Comparison of ENCODE assay signal across 8 cellular contexts in the genomic region with DNA sequence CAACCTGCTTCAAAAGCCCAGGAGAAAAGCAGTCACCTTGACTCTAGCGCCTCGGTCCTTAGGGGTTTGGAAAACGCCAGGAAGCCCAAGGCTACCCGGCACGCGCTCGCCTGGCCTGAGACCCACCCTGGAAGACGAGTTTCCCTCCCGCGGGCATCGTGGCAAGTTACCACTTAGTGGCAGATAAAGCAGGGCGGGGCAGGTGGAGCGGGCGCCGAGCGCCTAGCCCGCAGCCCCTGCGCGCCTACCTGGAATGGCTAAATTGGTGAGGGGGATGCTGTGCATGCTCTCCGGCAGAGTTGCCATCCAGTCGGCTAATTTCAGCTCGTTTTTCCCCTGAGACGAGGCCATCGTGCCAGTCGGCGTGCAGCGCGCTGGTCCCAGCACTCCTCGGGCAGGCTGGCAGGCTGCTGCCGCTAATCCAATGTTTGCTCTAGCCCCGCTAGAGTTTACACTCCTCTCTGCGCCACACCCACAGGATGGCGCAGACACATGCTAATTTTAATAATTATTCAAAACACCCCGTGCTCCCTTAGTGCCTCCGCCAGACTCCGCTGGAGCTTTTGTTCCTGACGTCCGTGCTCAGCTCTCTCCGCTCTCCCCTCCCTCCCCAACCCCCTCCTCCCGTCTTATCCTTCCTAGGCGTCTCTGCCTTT. TPM values are rescaled to one million over a fixed set of nuclear protein-coding genes. Genes with fewer than 3 reads are reported as not detected.
A peak's percentile ranks its signal among the peaks of the same experiment; 100 is the strongest.
DNase-seq lines count a peak whose midpoint lies in the region; ATAC-seq and TF ChIP-seq lines count a peak whose summit lies in the region.

A gene with protein sequence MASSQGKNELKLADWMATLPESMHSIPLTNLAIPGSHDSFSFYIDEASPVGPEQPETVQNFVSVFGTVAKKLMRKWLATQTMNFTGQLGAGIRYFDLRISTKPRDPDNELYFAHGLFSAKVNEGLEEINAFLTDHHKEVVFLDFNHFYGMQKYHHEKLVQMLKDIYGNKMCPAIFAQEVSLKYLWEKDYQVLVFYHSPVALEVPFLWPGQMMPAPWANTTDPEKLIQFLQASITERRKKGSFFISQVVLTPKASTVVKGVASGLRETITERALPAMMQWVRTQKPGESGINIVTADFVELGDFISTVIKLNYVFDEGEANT (minus strand): TSS at position 426 of the 656 bp plus-strand sequence. CDS start 75 bp downstream, at position 351.

- peak within 1 kb of the TSS; percentile 21 for H3K4me3 Mint-ChIP-seq in MCF 10A (ENCODE audit: unreplicated experiment)

- no peak for ATAC-seq in HG03025 (IDR thresholded peaks at IDR 0.05; ENCODE audit: low FRiP score, unreplicated experiment)
- ATAC-seq in GM19328 (IDR thresholded peaks at IDR 0.05; ENCODE audit: unreplicated experiment): no peak

- H3K27ac Mint-ChIP-seq in MCF 10A (ENCODE audit: low read depth, unreplicated experiment): no peak within 1 kb of the TSS

- H3K4me3 ChIP-seq in tibial nerve: peak within 1 kb of the TSS; percentile 20 to 53 (median 32)

- TF ChIP-seq EP300 in tibial nerve (IDR thresholded peaks at IDR 0.05): peak in 1 of 2 donors; percentile 9

- POLR2A ChIA-PET in MCF 10A (lab: Yijun Ruan, JAX): no interaction called here

- no peaks in the 10 kb centered on the region for H3K9me3 ChIP-seq in tibial nerve

- peaks cover 0 to 18% (median 2%) of the 10 kb centered on the region in 4 donors for H3K4me1 ChIP-seq in tibial nerve

- DNase-seq in activated gamma-delta T cell (lab: John Stamatoyannopoulos, UW): peak; percentile 1
- no peak for DNase-seq in activated gamma-delta T cell treated with Interleukin-2 at 50 U/mL for 16 hours
- DNase-seq in MCF 10A (ENCODE audit: unreplicated experiment): no peak
- peak; percentile 34 for DNase-seq in kidney tubule cell (ENCODE audit: low spot score)
- no peak for DNase-seq in tibial nerve (ENCODE audit: low spot score in 2 of 2)
- DNase-seq in SIG-M5 (lab: John Stamatoyannopoulos, UW): no peak

- no peak for TF ChIP-seq CTCF in MCF 10A (IDR thresholded peaks at IDR 0.05; ENCODE audit: unreplicated experiment)
- no peak for TF ChIP-seq CTCF in tibial nerve (IDR thresholded peaks at IDR 0.05)

- H3K27me3 Mint-ChIP-seq in MCF 10A (ENCODE audit: insufficient read depth, unreplicated experiment): peaks cover 35% of the 10 kb centered on the region

- TF ChIP-seq POLR2A in tibial nerve (IDR thresholded peaks at IDR 0.05): no peak

- no peaks in the 10 kb centered on the region for H3K36me3 ChIP-seq in tibial nerve

- 1 to 3% methylated on average over 26 to 41 of the region's 41 CpGs for WGBS in tibial nerve, 2 donors

- no peak within 1 kb of the TSS for H3K27ac ChIP-seq in tibial nerve

- no TSS peak for BruUV-seq in MCF 10A (replicated peaks; lab: Mats Ljungman, UMichigan)

- CTCF ChIA-PET in MCF 10A (lab: Yijun Ruan, JAX): interaction anchor here (0.6 to 1.6 kb wide), 4 partner anchors 9 to 331 kb away, joined by 3 to 4 read pairs (median 3); no protein-coding TSS in a partner anchor

- H3K27me3 ChIP-seq in tibial nerve: peaks cover 0 to 31% of the 10 kb centered on the region in 2 donors

- no peaks in the 10 kb centered on the region for H3K4me1 Mint-ChIP-seq in MCF 10A (ENCODE audit: insufficient read depth, unreplicated experiment)

- H3K36me3 Mint-ChIP-seq in MCF 10A (ENCODE audit: insufficient read depth, unreplicated experiment): no peaks in the 10 kb centered on the region

- intact Hi-C loops in MCF 10A (cut with micrococcal nuclease): no loop called here

- H3K9me3 Mint-ChIP-seq in MCF 10A (ENCODE audit: unreplicated experiment): no peaks in the 10 kb centered on the region

RNA-seq across cellular contexts. Expression of the gene that starts here (rescaled TPM):
- total RNA-seq in MCF 10A (2022) (not detected in 2 replicates), tibial nerve (1 to 10 TPM; 2.1 to 7.9 (median 7.0) TPM)

Comparison
In these comparisons a context has a peak if more than half of its experiments do, and no peak if none do; other contexts are left out.
1. DNase-seq: peak in activated gamma-delta T cell (single experiment) and kidney tubule cell (single experiment); none in activated gamma-delta T cell treated with Interleukin-2 at 50 U/mL for 16 hours (single experiment), MCF 10A (single experiment), tibial nerve (0 of 2) and SIG-M5 (single experiment).